9 cellular contexts compared by ENCODE assay signal in genomic region chr5:100746730-100747129, GRCh38.
A peak's percentile ranks its signal among the peaks of the same experiment; 100 is the strongest.
DNase-seq lines count a peak whose midpoint lies in the region; ATAC-seq lines count a peak whose summit lies in the region.
"Had no signal": no experiment of that assay in that cellular context is flagged by ENCODE, and none has a peak within 500 bp of the region (broad histone marks: within the 10 kb centered on the region; RNA-seq: fewer than 3 reads in every experiment).

No MANE protein-coding gene starts in this region.

- intact Hi-C loops in head of caudate nucleus (cut with DNase I): no loop called here

- H3K4me1 Mint-ChIP-seq in effector memory CD8-positive, alpha-beta T cell (ENCODE audit: low read depth in 2 of 2): peaks cover 4 to 6% of the 10 kb centered on the region in 2 donors

- ATAC-seq in GM18502 (IDR thresholded peaks at IDR 0.05; ENCODE audit: poor library complexity, unreplicated experiment) (peak; percentile 92), GM21515 (IDR thresholded peaks at IDR 0.05; ENCODE audit: unreplicated experiment) (peak; percentile 94), HG03442 (IDR thresholded peaks at IDR 0.05; ENCODE audit: unreplicated experiment) (peak; percentile 87)
- peak; percentile 49 for ATAC-seq in effector memory CD8-positive, alpha-beta T cell (replicated peaks)

- no peaks in the 10 kb centered on the region for H3K36me3 Mint-ChIP-seq in effector memory CD8-positive, alpha-beta T cell (ENCODE audit: insufficient read depth)

- DNase-seq in effector memory CD8-positive, alpha-beta T cell: no peak
- DNase-seq in epidermal melanocyte (ENCODE audit: insufficient read length, low spot score) (no peak), NCI-H2227 treated with DMSO at 0.1 percent for 48 hours (lab: John Stamatoyannopoulos, UW) (no peak), head of caudate nucleus (no peak), KG1 (lab: John Stamatoyannopoulos, UW) (no peak)
- DNase-seq: NCI-H187 treated with DMSO at 0.1 percent for 48 hours had no signal

- no peaks in the 10 kb centered on the region for H3K9me3 Mint-ChIP-seq in effector memory CD8-positive, alpha-beta T cell

- H3K4me3 Mint-ChIP-seq in effector memory CD8-positive, alpha-beta T cell: peak overlapping the region; percentile 2 to 59

- H3K27me3 Mint-ChIP-seq in effector memory CD8-positive, alpha-beta T cell: peaks cover 5 to 9% of the 10 kb centered on the region in 2 donors

- H3K27ac Mint-ChIP-seq in effector memory CD8-positive, alpha-beta T cell: peak overlapping the region in 1 of 2 donors; percentile 2
